In the genomic region with DNA sequence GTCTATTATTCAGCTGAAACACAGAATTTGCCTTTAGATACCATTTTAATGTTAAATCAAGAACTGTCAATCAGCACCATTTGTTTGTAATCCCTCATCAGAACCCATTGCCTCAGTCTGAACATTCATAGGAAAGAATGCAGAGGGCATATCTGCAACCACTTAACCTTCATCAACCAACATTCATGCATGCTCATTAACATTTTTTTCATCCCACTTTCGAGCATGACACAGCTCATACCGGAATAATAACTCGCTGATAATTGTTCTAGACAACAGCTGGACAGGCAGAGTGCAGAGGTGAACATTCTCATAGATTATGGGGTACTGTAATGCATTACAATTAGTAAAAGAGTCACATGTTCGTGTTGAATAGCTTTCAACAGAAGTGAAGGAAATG, we compare ENCODE assay signal across 25 cellular contexts.
DNase-seq lines count a peak whose midpoint lies in the region; ATAC-seq and TF ChIP-seq lines count a peak whose summit lies in the region.
"Had no signal": no experiment of that assay in that cellular context is flagged by ENCODE, and none has a peak within 500 bp of the region (broad histone marks: within the 10 kb centered on the region; RNA-seq: fewer than 3 reads in every experiment).

No MANE protein-coding gene starts in this region.

- H3K4me3 Mint-ChIP-seq in activated T-helper 17 cell treated with anti-CD3 and anti-CD28 coated beads, Interleukin-2, amount 50 U/mL, for 72 hours, result no peak overlapping the region
- H3K4me3 Mint-ChIP-seq: activated B cell treated with CpG ODN at 0.5 μM for 24 hours; activated CD4-positive, alpha-beta memory T cell treated with anti-CD3 and anti-CD28 coated beads, Interleukin-2, amount 10 ng/mL, durations not matched to agents 7 days and 5 days; activated naive CD4-positive, alpha-beta T cell treated with anti-CD3 and anti-CD28 coated beads, Interleukin-2, amount 10 ng/mL, durations not matched to agents 7 days and 5 days; CD4-positive, CD25-positive, alpha-beta regulatory T cell; endodermal cell; naive B cell had no signal

- H3K4me3 ChIP-seq in cardiac muscle cell (no peak overlapping the region), adipocyte (ENCODE audit: low read length) (no peak overlapping the region), fibroblast of pulmonary artery (replicated peaks; ENCODE audit: low read depth, low read length) (no peak overlapping the region), upper lobe of right lung (no peak overlapping the region)
- H3K4me3 ChIP-seq: ascending aorta, lung, vagina had no signal

- no peaks in the 10 kb centered on the region for H3K9me3 ChIP-seq in cardiac muscle cell (ENCODE audit: low read depth)
- H3K9me3 ChIP-seq in adipocyte (ENCODE audit: control insufficient read depth, low read length), result no peaks in the 10 kb centered on the region
- no peaks in the 10 kb centered on the region for H3K9me3 ChIP-seq in upper lobe of right lung
- H3K9me3 ChIP-seq: ascending aorta, SK-N-SH, vagina had no signal

- H3K27me3 Mint-ChIP-seq in activated T-helper 17 cell treated with anti-CD3 and anti-CD28 coated beads, Interleukin-2, amount 50 U/mL, for 72 hours, result no peaks in the 10 kb centered on the region
- H3K27me3 Mint-ChIP-seq: activated B cell treated with CpG ODN at 0.5 μM for 24 hours; activated CD4-positive, alpha-beta memory T cell treated with anti-CD3 and anti-CD28 coated beads, Interleukin-2, amount 10 ng/mL, durations not matched to agents 7 days and 5 days; activated naive CD4-positive, alpha-beta T cell treated with anti-CD3 and anti-CD28 coated beads, Interleukin-2, amount 10 ng/mL, durations not matched to agents 7 days and 5 days; CD4-positive, CD25-positive, alpha-beta regulatory T cell; naive B cell had no signal

- H3K27me3 ChIP-seq in cardiac muscle cell (no peaks in the 10 kb centered on the region), adipocyte (replicated peaks; ENCODE audit: control insufficient read depth, insufficient read depth, low read length) (no peaks in the 10 kb centered on the region), upper lobe of right lung (no peaks in the 10 kb centered on the region)
- H3K27me3 ChIP-seq: ascending aorta, vagina had no signal

- H3K27ac Mint-ChIP-seq in activated T-helper 17 cell treated with anti-CD3 and anti-CD28 coated beads, Interleukin-2, amount 50 U/mL, for 72 hours, result no peak overlapping the region
- H3K27ac Mint-ChIP-seq: activated B cell treated with CpG ODN at 0.5 μM for 24 hours; activated CD4-positive, alpha-beta memory T cell treated with anti-CD3 and anti-CD28 coated beads, Interleukin-2, amount 10 ng/mL, durations not matched to agents 7 days and 5 days; activated naive CD4-positive, alpha-beta T cell treated with anti-CD3 and anti-CD28 coated beads, Interleukin-2, amount 10 ng/mL, durations not matched to agents 7 days and 5 days; CD4-positive, CD25-positive, alpha-beta regulatory T cell; endodermal cell; naive B cell had no signal

- no peaks in the 10 kb centered on the region for H3K36me3 Mint-ChIP-seq in activated T-helper 17 cell treated with anti-CD3 and anti-CD28 coated beads, Interleukin-2, amount 50 U/mL, for 72 hours (ENCODE audit: low read depth)
- H3K36me3 Mint-ChIP-seq: activated naive CD4-positive, alpha-beta T cell treated with anti-CD3 and anti-CD28 coated beads, Interleukin-2, amount 10 ng/mL, durations not matched to agents 7 days and 5 days; CD4-positive, CD25-positive, alpha-beta regulatory T cell; naive B cell had no signal

- no peaks in the 10 kb centered on the region for H3K4me1 Mint-ChIP-seq in activated T-helper 17 cell treated with anti-CD3 and anti-CD28 coated beads, Interleukin-2, amount 50 U/mL, for 72 hours
- H3K4me1 Mint-ChIP-seq: activated B cell treated with CpG ODN at 0.5 μM for 24 hours; activated CD4-positive, alpha-beta memory T cell treated with anti-CD3 and anti-CD28 coated beads, Interleukin-2, amount 10 ng/mL, durations not matched to agents 7 days and 5 days; activated naive CD4-positive, alpha-beta T cell treated with anti-CD3 and anti-CD28 coated beads, Interleukin-2, amount 10 ng/mL, durations not matched to agents 7 days and 5 days; endodermal cell; naive B cell had no signal

- TF ChIP-seq CTCF in cardiac muscle cell (IDR thresholded peaks at IDR 0.05; ENCODE audit: low read depth, low read length) (no peak), fibroblast of pulmonary artery (IDR thresholded peaks at IDR 0.05; ENCODE audit: low read length, missing control alignments) (no peak), upper lobe of right lung (IDR thresholded peaks at IDR 0.05) (no peak)

- no peak overlapping the region for H3K27ac ChIP-seq in cardiac muscle cell
- no peak overlapping the region for H3K27ac ChIP-seq in upper lobe of right lung
- H3K27ac ChIP-seq: ascending aorta, vagina had no signal

- ATAC-seq in left cardiac atrium (no peak), upper lobe of right lung (peak; percentile 46)
- no peak for ATAC-seq in activated T-helper 17 cell treated with anti-CD3 and anti-CD28 coated beads, Interleukin-2, amount 50 U/mL, for 72 hours (replicated peaks)
- ATAC-seq: sciatic nerve had no signal

- H3K4me1 ChIP-seq in cardiac muscle cell (ENCODE audit: low read depth), result no peaks in the 10 kb centered on the region
- peaks cover 8% of the 10 kb centered on the region for H3K4me1 ChIP-seq in adipocyte (ENCODE audit: control insufficient read depth, insufficient read depth, low read length)
- H3K4me1 ChIP-seq in upper lobe of right lung, result no peaks in the 10 kb centered on the region
- H3K4me1 ChIP-seq: ascending aorta, vagina had no signal

- no peak overlapping the region for H3K9ac ChIP-seq in adipocyte (ENCODE audit: low read length)
- H3K9ac ChIP-seq: SK-N-SH had no signal

- peak; percentile 6 to 45 for DNase-seq in cardiac muscle cell (ENCODE audit: low read depth in 1 of 2, low spot score in 1 of 2)
- no peak for DNase-seq in left cardiac atrium
- DNase-seq in adipocyte (ENCODE audit: low read depth), result peak; percentile 39
- DNase-seq in fibroblast of pulmonary artery (ENCODE audit: low read depth), result peak; percentile 11
- DNase-seq in upper lobe of right lung, result no peak
- DNase-seq in SIG-M5 treated with dmso at 0.1 percent for 504 hours (lab: John Stamatoyannopoulos, UW; ENCODE audit: unreplicated experiment), result no peak
- no peak for DNase-seq in NCI-H1417 treated with DMSO at 0.1 percent for 48 hours (lab: John Stamatoyannopoulos, UW)
- DNase-seq: activated B cell treated with CpG ODN at 0.5 μM for 24 hours; activated CD4-positive, alpha-beta memory T cell treated with anti-CD3 and anti-CD28 coated beads, Interleukin-2, amount 10 ng/mL, durations not matched to agents 7 days and 5 days; activated naive CD4-positive, alpha-beta T cell treated with anti-CD3 and anti-CD28 coated beads, Interleukin-2, amount 10 ng/mL, durations not matched to agents 7 days and 5 days; CD4-positive, CD25-positive, alpha-beta regulatory T cell; DMS53; endodermal cell; hippocampal formation; Karpas-422; naive B cell; NCI-H1105; NCI-H510A; SK-N-SH; substantia nigra had no signal

- intact Hi-C loops in left cardiac atrium (cut with DNase I) (no loop called here), upper lobe of right lung (cut with DNase I) (no loop called here)

- H3K36me3 ChIP-seq in cardiac muscle cell (no peaks in the 10 kb centered on the region), adipocyte (ENCODE audit: control insufficient read depth, insufficient read depth, low read length, severe bottlenecking) (no peaks in the 10 kb centered on the region), upper lobe of right lung (no peaks in the 10 kb centered on the region)
- H3K36me3 ChIP-seq: ascending aorta, vagina had no signal

- no peaks in the 10 kb centered on the region for H3K9me3 Mint-ChIP-seq in activated T-helper 17 cell treated with anti-CD3 and anti-CD28 coated beads, Interleukin-2, amount 50 U/mL, for 72 hours
- H3K9me3 Mint-ChIP-seq: activated B cell treated with CpG ODN at 0.5 μM for 24 hours; activated CD4-positive, alpha-beta memory T cell treated with anti-CD3 and anti-CD28 coated beads, Interleukin-2, amount 10 ng/mL, durations not matched to agents 7 days and 5 days; activated naive CD4-positive, alpha-beta T cell treated with anti-CD3 and anti-CD28 coated beads, Interleukin-2, amount 10 ng/mL, durations not matched to agents 7 days and 5 days; endodermal cell had no signal

Comparison
In these comparisons a context has a peak if more than half of its experiments do, and no peak if none do; other contexts are left out.
1. DNase-seq: peak in cardiac muscle cell (2 of 2), adipocyte (single experiment) and fibroblast of pulmonary artery (single experiment); none in left cardiac atrium (single experiment), upper lobe of right lung (single experiment), SIG-M5 treated with dmso at 0.1 percent for 504 hours (single experiment) and NCI-H1417 treated with DMSO at 0.1 percent for 48 hours (single experiment).